ENCODE assay signal across 1 cellular context in genomic region chr6:11537229-11538048, GRCh38.
A peak's percentile ranks its signal among the peaks of the same experiment; 100 is the strongest.
TF ChIP-seq lines count a peak whose summit lies in the region.

Gene TMEM170B (plus strand): TSS chr6:11537749. CDS start chr6:11538278, 529 bp downstream.

TF ChIP-seq in HepG2, 621 proteins besides CTCF, POLR2A, EP300 and RAD21 (continued from another document and continues in another):
- TF ChIP-seq HNF1A (IDR thresholded peaks at IDR 0.05; ENCODE audit: low read depth) (no peak), HNF1A (CRISPR knock-in tag; IDR thresholded peaks at IDR 0.05; ENCODE audit: borderline replicate concordance) (peak; percentile 59; the same call in 1 of the 2 replicates), ZNF142 (CRISPR knock-in tag; IDR thresholded peaks at IDR 0.05) (peak; percentile 55; the same call in 1 of the 2 replicates), LCORL (IDR thresholded peaks at IDR 0.05) (no peak), LCORL (CRISPR knock-in tag; IDR thresholded peaks at IDR 0.05) (peak; percentile 66), ZFP82 (CRISPR knock-in tag; IDR thresholded peaks at IDR 0.05; ENCODE audit: borderline replicate concordance) (no peak; the same call in 1 of the 2 replicates), CAMTA2 (CRISPR knock-in tag; IDR thresholded peaks at IDR 0.05; ENCODE audit: borderline replicate concordance) (no peak), ZNF672 (CRISPR knock-in tag; IDR thresholded peaks at IDR 0.05) (no peak), MED1 (CRISPR knock-in tag; IDR thresholded peaks at IDR 0.05) (peak; percentile 78), PHB2 (IDR thresholded peaks at IDR 0.05; ENCODE audit: partially characterized antibody) (no peak), SETDB1 (CRISPR knock-in tag; IDR thresholded peaks at IDR 0.05; ENCODE audit: borderline replicate concordance) (no peak), BRCA1 (CRISPR knock-in tag; IDR thresholded peaks at IDR 0.05) (no peak), MTF1 (CRISPR knock-in tag; IDR thresholded peaks at IDR 0.05) (no peak), ZNF615 (CRISPR knock-in tag; IDR thresholded peaks at IDR 0.05; ENCODE audit: borderline replicate concordance) (no peak), ZNF24 (IDR thresholded peaks at IDR 0.05) (no peak), ZHX1 (CRISPR knock-in tag; IDR thresholded peaks at IDR 0.05; ENCODE audit: low read depth) (peak; percentile 87; the same call in 1 of the 2 replicates), ZBTB21 (CRISPR knock-in tag; IDR thresholded peaks at IDR 0.05) (no peak), ZNF318 (CRISPR knock-in tag; IDR thresholded peaks at IDR 0.05) (peak; percentile 63; the same call in 1 of the 2 replicates), ZNF354B (CRISPR knock-in tag; IDR thresholded peaks at IDR 0.05) (no peak)
- TF ChIP-seq, protein P1, sequence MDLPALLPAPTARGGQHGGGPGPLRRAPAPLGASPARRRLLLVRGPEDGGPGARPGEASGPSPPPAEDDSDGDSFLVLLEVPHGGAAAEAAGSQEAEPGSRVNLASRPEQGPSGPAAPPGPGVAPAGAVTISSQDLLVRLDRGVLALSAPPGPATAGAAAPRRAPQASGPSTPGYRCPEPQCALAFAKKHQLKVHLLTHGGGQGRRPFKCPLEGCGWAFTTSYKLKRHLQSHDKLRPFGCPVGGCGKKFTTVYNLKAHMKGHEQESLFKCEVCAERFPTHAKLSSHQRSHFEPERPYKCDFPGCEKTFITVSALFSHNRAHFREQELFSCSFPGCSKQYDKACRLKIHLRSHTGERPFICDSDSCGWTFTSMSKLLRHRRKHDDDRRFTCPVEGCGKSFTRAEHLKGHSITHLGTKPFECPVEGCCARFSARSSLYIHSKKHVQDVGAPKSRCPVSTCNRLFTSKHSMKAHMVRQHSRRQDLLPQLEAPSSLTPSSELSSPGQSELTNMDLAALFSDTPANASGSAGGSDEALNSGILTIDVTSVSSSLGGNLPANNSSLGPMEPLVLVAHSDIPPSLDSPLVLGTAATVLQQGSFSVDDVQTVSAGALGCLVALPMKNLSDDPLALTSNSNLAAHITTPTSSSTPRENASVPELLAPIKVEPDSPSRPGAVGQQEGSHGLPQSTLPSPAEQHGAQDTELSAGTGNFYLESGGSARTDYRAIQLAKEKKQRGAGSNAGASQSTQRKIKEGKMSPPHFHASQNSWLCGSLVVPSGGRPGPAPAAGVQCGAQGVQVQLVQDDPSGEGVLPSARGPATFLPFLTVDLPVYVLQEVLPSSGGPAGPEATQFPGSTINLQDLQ (CRISPR knock-in tag; IDR thresholded peaks at IDR 0.05): peak; percentile 86
- TF ChIP-seq, protein P2, sequence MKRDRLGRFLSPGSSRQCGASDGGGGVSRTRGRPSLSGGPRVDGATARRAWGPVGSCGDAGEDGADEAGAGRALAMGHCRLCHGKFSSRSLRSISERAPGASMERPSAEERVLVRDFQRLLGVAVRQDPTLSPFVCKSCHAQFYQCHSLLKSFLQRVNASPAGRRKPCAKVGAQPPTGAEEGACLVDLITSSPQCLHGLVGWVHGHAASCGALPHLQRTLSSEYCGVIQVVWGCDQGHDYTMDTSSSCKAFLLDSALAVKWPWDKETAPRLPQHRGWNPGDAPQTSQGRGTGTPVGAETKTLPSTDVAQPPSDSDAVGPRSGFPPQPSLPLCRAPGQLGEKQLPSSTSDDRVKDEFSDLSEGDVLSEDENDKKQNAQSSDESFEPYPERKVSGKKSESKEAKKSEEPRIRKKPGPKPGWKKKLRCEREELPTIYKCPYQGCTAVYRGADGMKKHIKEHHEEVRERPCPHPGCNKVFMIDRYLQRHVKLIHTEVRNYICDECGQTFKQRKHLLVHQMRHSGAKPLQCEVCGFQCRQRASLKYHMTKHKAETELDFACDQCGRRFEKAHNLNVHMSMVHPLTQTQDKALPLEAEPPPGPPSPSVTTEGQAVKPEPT (CRISPR knock-in tag; IDR thresholded peaks at IDR 0.05; ENCODE audit: low read depth): peak; percentile 53; the same call in 1 of the 2 replicates
- TF ChIP-seq, protein P3, sequence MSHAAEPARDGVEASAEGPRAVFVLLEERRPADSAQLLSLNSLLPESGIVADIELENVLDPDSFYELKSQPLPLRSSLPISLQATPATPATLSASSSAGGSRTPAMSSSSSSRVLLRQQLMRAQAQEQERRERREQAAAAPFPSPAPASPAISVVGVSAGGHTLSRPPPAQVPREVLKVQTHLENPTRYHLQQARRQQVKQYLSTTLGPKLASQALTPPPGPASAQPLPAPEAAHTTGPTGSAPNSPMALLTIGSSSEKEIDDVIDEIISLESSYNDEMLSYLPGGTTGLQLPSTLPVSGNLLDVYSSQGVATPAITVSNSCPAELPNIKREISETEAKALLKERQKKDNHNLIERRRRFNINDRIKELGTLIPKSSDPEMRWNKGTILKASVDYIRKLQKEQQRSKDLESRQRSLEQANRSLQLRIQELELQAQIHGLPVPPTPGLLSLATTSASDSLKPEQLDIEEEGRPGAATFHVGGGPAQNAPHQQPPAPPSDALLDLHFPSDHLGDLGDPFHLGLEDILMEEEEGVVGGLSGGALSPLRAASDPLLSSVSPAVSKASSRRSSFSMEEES (CRISPR knock-in tag; IDR thresholded peaks at IDR 0.05): no peak
